2 cellular contexts compared by ENCODE assay signal in the genomic region with DNA sequence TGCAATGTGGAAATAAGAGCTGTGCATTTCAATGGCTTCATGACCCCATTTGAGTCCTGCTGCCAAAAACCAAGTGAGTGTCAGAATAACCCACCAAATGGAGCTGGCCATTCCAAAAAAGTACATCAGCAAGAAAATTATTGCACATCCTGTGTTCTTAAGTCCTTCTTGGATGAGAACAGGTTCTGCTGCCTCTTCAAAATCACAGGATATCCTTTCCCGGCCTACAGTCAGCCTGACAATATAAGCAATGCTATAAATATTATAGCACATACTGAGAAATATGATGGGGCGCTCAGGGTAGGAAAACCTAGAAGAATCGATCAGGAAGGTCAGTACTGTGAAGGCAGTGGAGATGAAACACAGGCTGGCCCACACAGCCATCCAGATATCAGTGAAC.
A peak's percentile ranks its signal among the peaks of the same experiment; 100 is the strongest.
TF ChIP-seq lines count a peak whose summit lies in the region.

No MANE protein-coding gene starts in this region.

TF ChIP-seq in HepG2, 621 proteins besides CTCF, POLR2A, EP300 and RAD21:
- TF ChIP-seq TCF12 (IDR thresholded peaks at IDR 0.05) (no peak), TCF12 (CRISPR knock-in tag; IDR thresholded peaks at IDR 0.05) (no peak), ATF7 (IDR thresholded peaks at IDR 0.05) (no peak), ATF7 (CRISPR knock-in tag; IDR thresholded peaks at IDR 0.05) (no peak), ZNF510 (CRISPR knock-in tag; IDR thresholded peaks at IDR 0.05; ENCODE audit: low read depth) (0 out of 2 replicates have a peak, but pooled peaks have one; percentile 28), RBM39 (IDR thresholded peaks at IDR 0.05; ENCODE audit: low read depth, low read length, poor library complexity, severe bottlenecking) (no peak)

TF ChIP-seq in liver, 16 proteins besides CTCF, POLR2A, EP300 and RAD21:
- no peak for TF ChIP-seq YY1 (IDR thresholded peaks at IDR 0.05)
- peak; percentile 39 for TF ChIP-seq NR2F2 (IDR thresholded peaks at IDR 0.05)
